In the genomic region with DNA sequence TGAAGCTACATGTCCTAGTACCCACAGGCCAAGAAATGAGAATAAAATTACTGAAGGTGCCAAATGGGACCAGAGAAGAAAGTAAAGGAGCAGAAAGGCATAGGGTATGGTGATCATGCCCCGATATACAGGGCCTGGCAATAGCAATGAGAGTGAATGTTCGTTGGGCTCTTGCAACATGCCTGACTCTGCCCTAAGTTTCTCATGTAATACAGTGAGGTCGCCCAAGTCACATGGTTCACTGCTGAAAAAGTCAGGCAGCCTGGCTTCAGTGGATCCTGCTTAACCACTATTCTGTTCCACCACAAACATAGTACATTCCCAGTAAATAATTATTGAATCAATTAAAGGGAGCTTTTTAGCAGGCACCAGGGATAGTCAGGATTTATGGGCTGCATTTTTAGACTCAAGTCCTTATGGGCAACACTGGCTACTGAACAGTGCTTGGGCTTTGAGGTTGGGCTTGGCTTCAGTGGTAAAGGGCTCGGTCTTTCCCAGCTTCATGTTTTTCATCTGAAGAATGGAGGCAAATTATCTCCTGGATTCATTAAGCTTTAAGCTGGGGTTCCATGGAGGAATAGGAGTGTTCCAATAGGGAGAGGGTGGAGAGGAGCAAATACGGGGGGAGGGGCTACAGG, we compare ENCODE assay signal across 17 cellular contexts.
"Had no signal": no experiment of that assay in that cellular context is flagged by ENCODE, and none has a peak within 500 bp of the region (broad histone marks: within the 10 kb centered on the region; RNA-seq: fewer than 3 reads in every experiment).

No MANE protein-coding gene starts in this region.

- H3K27me3 ChIP-seq: ascending aorta, left lung, pancreas, testis had no signal

- H3K4me3 ChIP-seq: ascending aorta, left lung, pancreas, testis had no signal

- H3K36me3 ChIP-seq: ascending aorta, left lung, pancreas had no signal

- H3K27ac ChIP-seq: ascending aorta, epithelial cell of prostate, left lung, pancreas, testis had no signal

- H3K9me3 ChIP-seq: ascending aorta, left lung, pancreas, testis had no signal

- ATAC-seq: activated CD8-positive, alpha-beta T cell treated with anti-CD3 and anti-CD28 coated beads, Interleukin-2, amount 10 ng/mL, durations not matched to agents 7 days and 5 days; left lung; natural killer cell treated with Interleukin-12 subunit alpha and Interleukin-12 subunit beta and Interleukin-15 and Interleukin-18, amount 100 ng/mL, for 72 hours; pancreas had no signal

- DNase-seq: activated CD4-positive, alpha-beta T cell treated with anti-CD3 and anti-CD28 coated beads for 4 hours; activated CD8-positive, alpha-beta memory T cell treated with anti-CD3 and anti-CD28 coated beads, Interleukin-2, amount 50 U/mL, for 48 hours; activated CD8-positive, alpha-beta T cell treated with anti-CD3 and anti-CD28 coated beads, Interleukin-2, amount 10 ng/mL, durations not matched to agents 7 days and 5 days; activated naive CD8-positive, alpha-beta T cell treated with anti-CD3 and anti-CD28 coated beads, Interleukin-2, amount 10 ng/mL, durations not matched to agents 7 days and 5 days; caudate nucleus; cortex of kidney; effector memory CD4-positive, alpha-beta T cell; glutamatergic neuron; left lung; pancreas; stimulated activated CD4-positive, alpha-beta T cell treated with anti-CD3 and anti-CD28 coated beads, Interleukin-4, amount 100 ng/mL, for 1 hour; stimulated activated CD8-positive, alpha-beta memory T cell treated with anti-CD3 and anti-CD28 coated beads, Interleukin-4, amount 100 ng/mL, for 48 hours; T-helper 1 cell; testis had no signal

- H3K4me1 ChIP-seq: ascending aorta, left lung, pancreas had no signal
